In the genomic region with DNA sequence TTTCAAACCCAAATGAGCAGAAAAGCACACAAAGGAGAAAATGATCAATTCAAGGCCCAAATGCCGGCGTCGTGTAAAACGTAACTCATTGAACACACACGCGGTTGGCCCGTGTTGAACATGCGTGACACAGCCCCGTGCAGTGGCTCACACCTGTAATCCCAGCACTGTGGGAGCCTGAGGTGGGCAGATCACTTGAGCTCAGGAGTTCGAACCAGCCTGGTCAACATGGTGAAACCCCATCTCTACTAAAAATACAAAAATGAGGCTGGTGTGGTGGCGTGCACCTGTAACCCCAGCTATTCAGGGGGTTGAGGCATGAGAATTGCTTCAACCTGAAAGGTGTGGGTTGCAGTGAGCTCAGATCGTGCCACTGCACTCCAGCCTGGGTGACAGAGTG, we compare ENCODE assay signal across 30 cellular contexts.
A peak's percentile ranks its signal among the peaks of the same experiment; 100 is the strongest.
DNase-seq lines count a peak whose midpoint lies in the region; ATAC-seq and TF ChIP-seq lines count a peak whose summit lies in the region.
"Had no signal": no experiment of that assay in that cellular context is flagged by ENCODE, and none has a peak within 500 bp of the region (broad histone marks: within the 10 kb centered on the region; RNA-seq: fewer than 3 reads in every experiment).

No MANE protein-coding gene starts in this region.

- no peak for DNase-seq in activated naive CD4-positive, alpha-beta T cell treated with anti-CD3 and anti-CD28 coated beads, Interleukin-2, amount 50 U/mL, for 72 hours (ENCODE audit: low spot score in 2 of 2)
- DNase-seq in activated naive CD4-positive, alpha-beta T cell (lab: John Stamatoyannopoulos, UW): no peak
- DNase-seq in T-cell (no peak), type B pancreatic cell (ENCODE audit: extremely low spot score, unreplicated experiment) (no peak), DMS 273 (lab: John Stamatoyannopoulos, UW; ENCODE audit: unreplicated experiment) (no peak)
- no peak for DNase-seq in effector memory CD8-positive, alpha-beta T cell
- DNase-seq: activated CD4-positive, alpha-beta T cell treated with anti-CD3 and anti-CD28 coated beads, Interleukin-2, amount 50 U/mL, for 4 hours; activated gamma-delta T cell; activated T-cell treated with anti-CD3 and anti-CD28 coated beads for 4 hours; adrenal gland; BE2C; cerebellar nuclear complex; DMS153; gastrocnemius medialis; NCI-H1105; NCI-H187; NCI-H2171 treated with DMSO at 0.1 percent for 48 hours; NCI-H524; nucleus accumbens; PC-3; stimulated activated CD4-positive, alpha-beta T cell treated with anti-CD3 and anti-CD28 coated beads, Interleukin-2, amount 100 ng/mL, for 48 hours; T-helper 9 cell; tibial artery; WERI-Rb-1 had no signal

- H3K9me3 Mint-ChIP-seq in activated naive CD4-positive, alpha-beta T cell treated with anti-CD3 and anti-CD28 coated beads, Interleukin-2, amount 50 U/mL, for 72 hours: peaks cover 11% of the 10 kb centered on the region in 2 donors
- H3K9me3 Mint-ChIP-seq in T-cell: peaks cover 0 to 5% (median 0%) of the 10 kb centered on the region in 3 donors
- H3K9me3 Mint-ChIP-seq in effector memory CD8-positive, alpha-beta T cell: no peaks in the 10 kb centered on the region
- H3K9me3 Mint-ChIP-seq in type B pancreatic cell: peaks cover 4% of the 10 kb centered on the region

- POLR2A ChIA-PET in T-cell (lab: Charles Lee): no interaction called here

- no peak for TF ChIP-seq CTCF in type B pancreatic cell (conservative IDR thresholded peaks at IDR 0.05)

- ATAC-seq in activated naive CD4-positive, alpha-beta T cell treated with anti-CD3 and anti-CD28 coated beads, Interleukin-2, amount 50 U/mL, for 72 hours: no peak
- ATAC-seq in T-cell (replicated peaks in 1 of 4) (no peak), GM19351 (IDR thresholded peaks at IDR 0.05; ENCODE audit: unreplicated experiment) (no peak)
- no peak for ATAC-seq in effector memory CD8-positive, alpha-beta T cell (replicated peaks)
- ATAC-seq: gastrocnemius medialis, GM12878, PC-3, Right ventricle myocardium inferior, sciatic nerve had no signal

- H3K4me3 Mint-ChIP-seq in T-cell (no peak overlapping the region), type B pancreatic cell (no peak overlapping the region)
- H3K4me3 Mint-ChIP-seq in effector memory CD8-positive, alpha-beta T cell: no peak overlapping the region
- H3K4me3 Mint-ChIP-seq: brain, mesothelial cell of epicardium had no signal

- H3K27ac Mint-ChIP-seq in activated naive CD4-positive, alpha-beta T cell treated with anti-CD3 and anti-CD28 coated beads, Interleukin-2, amount 50 U/mL, for 72 hours: peak overlapping the region; percentile 64 to 90
- H3K27ac Mint-ChIP-seq in T-cell (peak overlapping the region; percentile 83 to 91), type B pancreatic cell (peak overlapping the region; percentile 56)
- H3K27ac Mint-ChIP-seq in effector memory CD8-positive, alpha-beta T cell: peak overlapping the region; percentile 38 to 68
- H3K27ac Mint-ChIP-seq: mesothelial cell of epicardium had no signal

- peaks cover 5 to 31% of the 10 kb centered on the region in 2 donors for H3K36me3 Mint-ChIP-seq in activated naive CD4-positive, alpha-beta T cell treated with anti-CD3 and anti-CD28 coated beads, Interleukin-2, amount 50 U/mL, for 72 hours
- no peaks in the 10 kb centered on the region for H3K36me3 Mint-ChIP-seq in T-cell
- H3K36me3 Mint-ChIP-seq in effector memory CD8-positive, alpha-beta T cell (ENCODE audit: insufficient read depth): peaks cover 19% of the 10 kb centered on the region
- H3K36me3 Mint-ChIP-seq in type B pancreatic cell: no peaks in the 10 kb centered on the region
- H3K36me3 Mint-ChIP-seq: brain, mesothelial cell of epicardium had no signal

- CTCF ChIA-PET in T-cell (lab: Charles Lee): no interaction called here

- H3K27me3 Mint-ChIP-seq in T-cell (no peaks in the 10 kb centered on the region), type B pancreatic cell (no peaks in the 10 kb centered on the region)
- no peaks in the 10 kb centered on the region for H3K27me3 Mint-ChIP-seq in effector memory CD8-positive, alpha-beta T cell

- H3K4me1 Mint-ChIP-seq in T-cell: peaks cover 23 to 51% (median 37%) of the 10 kb centered on the region in 3 donors
- H3K4me1 Mint-ChIP-seq in effector memory CD8-positive, alpha-beta T cell (ENCODE audit: low read depth in 2 of 2): peaks cover 38 to 47% of the 10 kb centered on the region in 2 donors
- H3K4me1 Mint-ChIP-seq in type B pancreatic cell (ENCODE audit: unreplicated experiment): peaks cover 9% of the 10 kb centered on the region
